ENCODE assay signal across 14 cellular contexts in genomic region chr12:64147860-64148259, GRCh38.
DNase-seq lines count a peak whose midpoint lies in the region; TF ChIP-seq lines count a peak whose summit lies in the region.
"Had no signal": no experiment of that assay in that cellular context is flagged by ENCODE, and none has a peak within 500 bp of the region (broad histone marks: within the 10 kb centered on the region; RNA-seq: fewer than 3 reads in every experiment).

No MANE protein-coding gene starts in this region.

- intact Hi-C loops in activated CD4-positive, alpha-beta T cell treated with anti-CD3 and anti-CD28 coated beads, Interleukin-2, amount 10 ng/mL, durations not matched to agents 24 days and 14 days (cut with micrococcal nuclease), result no loop called here

- H3K27ac Mint-ChIP-seq in activated CD4-positive, alpha-beta T cell treated with anti-CD3 and anti-CD28 coated beads, Interleukin-2, amount 10 ng/mL, durations not matched to agents 24 days and 14 days, result no peak overlapping the region

- H3K4me1 Mint-ChIP-seq in activated CD4-positive, alpha-beta T cell treated with anti-CD3 and anti-CD28 coated beads, Interleukin-2, amount 10 ng/mL, durations not matched to agents 24 days and 14 days, result peaks cover 4% of the 10 kb centered on the region

- peaks cover 3% of the 10 kb centered on the region for H3K9me3 Mint-ChIP-seq in activated CD4-positive, alpha-beta T cell treated with anti-CD3 and anti-CD28 coated beads, Interleukin-2, amount 10 ng/mL, durations not matched to agents 24 days and 14 days
- H3K9me3 Mint-ChIP-seq: H9 had no signal

- no peak for TF ChIP-seq CTCF in GM12865 (IDR thresholded peaks at IDR 0.05; ENCODE audit: insufficient read depth, low read depth, low read length, missing control alignments)

- H3K4me3 ChIP-seq in GM12865 (ENCODE audit: low read depth, low read length), result no peak overlapping the region
- H3K4me3 ChIP-seq: SK-N-MC had no signal

- H3K27me3 Mint-ChIP-seq in activated CD4-positive, alpha-beta T cell treated with anti-CD3 and anti-CD28 coated beads, Interleukin-2, amount 10 ng/mL, durations not matched to agents 24 days and 14 days, result no peaks in the 10 kb centered on the region

- H3K4me3 Mint-ChIP-seq in activated CD4-positive, alpha-beta T cell treated with anti-CD3 and anti-CD28 coated beads, Interleukin-2, amount 10 ng/mL, durations not matched to agents 24 days and 14 days, result no peak overlapping the region

- H3K36me3 Mint-ChIP-seq in activated CD4-positive, alpha-beta T cell treated with anti-CD3 and anti-CD28 coated beads, Interleukin-2, amount 10 ng/mL, durations not matched to agents 24 days and 14 days (ENCODE audit: low read depth), result no peaks in the 10 kb centered on the region

- peak; percentile 40 for DNase-seq in GM12865 (ENCODE audit: low read depth)
- DNase-seq in amniotic epithelial cell (ENCODE audit: low read depth), result peak; percentile 28
- DNase-seq in kidney tubule cell (ENCODE audit: low spot score), result peak; percentile 43
- DNase-seq in activated gamma-delta T cell treated with Interleukin-2 at 50 U/mL for 16 hours, result no peak
- DNase-seq in NCI-H2227 treated with DMSO at 0.1 percent for 48 hours (lab: John Stamatoyannopoulos, UW), result no peak
- DNase-seq in activated CD4-positive, alpha-beta T cell treated with anti-CD3 and anti-CD28 coated beads, Interleukin-2, amount 10 ng/mL, durations not matched to agents 24 days and 14 days, result no peak
- no peak for DNase-seq in NCI-H187 (lab: John Stamatoyannopoulos, UW)
- DNase-seq: EL, H9, Karpas-422, NCI-H1436, NCI-H2081, NCI-H526 treated with DMSO at 0.1 percent for 48 hours had no signal

Comparison
In these comparisons a context has a peak if more than half of its experiments do, and no peak if none do; other contexts are left out.
1. DNase-seq: peak in GM12865 (single experiment), amniotic epithelial cell (single experiment) and kidney tubule cell (single experiment); none in activated gamma-delta T cell treated with Interleukin-2 at 50 U/mL for 16 hours (single experiment), NCI-H2227 treated with DMSO at 0.1 percent for 48 hours (single experiment), activated CD4-positive, alpha-beta T cell treated with anti-CD3 and anti-CD28 coated beads, Interleukin-2, amount 10 ng/mL, durations not matched to agents 24 days and 14 days (single experiment) and NCI-H187 (0 of 2).